ENCODE assay signal across 1 cellular context in the genomic region with DNA sequence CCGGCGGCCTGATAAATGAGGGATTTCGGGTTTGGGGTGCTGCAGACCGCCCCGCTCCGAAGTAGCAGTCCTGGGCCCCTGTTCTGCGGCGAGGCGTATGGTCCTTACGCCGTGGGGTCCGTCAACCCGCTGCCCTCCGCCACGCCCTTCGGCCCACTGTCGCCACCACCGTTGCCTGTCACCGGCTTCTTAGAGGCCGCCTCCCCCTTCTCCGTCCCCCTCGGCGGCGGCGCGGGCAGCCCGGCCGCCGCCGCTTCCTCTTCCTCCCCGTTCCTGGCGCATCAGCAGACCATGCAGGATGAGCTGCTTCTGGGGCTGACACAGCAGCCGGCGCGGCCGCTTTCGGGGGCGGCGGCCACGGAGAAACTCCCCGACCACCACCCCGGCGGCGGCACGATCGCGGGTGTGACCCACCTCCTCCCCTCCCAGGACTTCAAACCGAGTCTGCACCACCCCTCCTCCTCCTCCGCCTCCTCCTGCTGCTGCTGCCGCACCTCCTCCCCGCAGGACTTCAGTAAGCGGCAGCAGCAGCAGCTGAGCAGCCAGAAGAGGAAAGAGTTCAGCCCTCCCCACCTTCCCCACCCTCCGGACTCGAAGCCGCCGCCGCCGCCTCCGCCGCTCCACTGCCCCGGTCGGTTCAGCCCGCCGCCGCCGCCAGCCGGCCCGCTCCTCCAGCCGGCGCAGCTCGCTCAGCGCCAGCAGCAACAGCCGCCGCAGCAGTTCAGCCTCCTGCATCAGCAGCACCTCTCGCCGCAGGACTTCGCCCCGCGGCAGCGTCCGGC.
TF ChIP-seq lines count a peak whose summit lies in the region.

No MANE protein-coding gene starts in this region.

TF ChIP-seq in H1, 55 proteins besides CTCF, POLR2A, EP300 and RAD21 (continued from another document):
- TF ChIP-seq JUND (IDR thresholded peaks at IDR 0.05; ENCODE audit: low read length) (no peak), CEBPB (IDR thresholded peaks at IDR 0.05; ENCODE audit: low read depth, low read length) (no peak), GABPA (IDR thresholded peaks at IDR 0.05; ENCODE audit: borderline replicate concordance, insufficient read depth, low read length) (no peak), HDAC2 (IDR thresholded peaks at IDR 0.05; ENCODE audit: borderline replicate concordance in 1 of 2, low read depth in 2 of 2, low read length in 2 of 2) (no peak; a peak in 2 of 4 replicates), ASH2L (IDR thresholded peaks at IDR 0.05; ENCODE audit: low read length) (peak; percentile 10), SIN3A (conservative IDR thresholded peaks at IDR 0.05 in 1 of 2, IDR thresholded peaks at IDR 0.05 in 1 of 2; ENCODE audit: low read depth in 1 of 2, low read length in 2 of 2) (0 out of 4 replicates have a peak, but pooled peaks of 1 of the 2 experiments have one; percentile 5), YY1 (IDR thresholded peaks at IDR 0.05; ENCODE audit: low read depth, low read length) (no peak), ATF3 (IDR thresholded peaks at IDR 0.05; ENCODE audit: insufficient read depth, low read depth, low read length) (no peak), CTBP2 (IDR thresholded peaks at IDR 0.05; ENCODE audit: borderline replicate concordance, insufficient read depth, insufficient read length, low read length) (peak; percentile 83), SP4 (IDR thresholded peaks at IDR 0.05; ENCODE audit: low read length) (no peak), ZNF274 (IDR thresholded peaks at IDR 0.05; ENCODE audit: borderline replicate concordance, extremely low read depth, low read length) (no peak), SUZ12 (IDR thresholded peaks at IDR 0.05; ENCODE audit: low read length) (peak; percentile 65), E2F6 (IDR thresholded peaks at IDR 0.05) (peak; percentile 7; the same call in 1 of the 2 replicates), CHD2 (IDR thresholded peaks at IDR 0.05; ENCODE audit: low read length) (no peak), EZH2 (IDR thresholded peaks at IDR 0.05; ENCODE audit: low read depth, low read length, severe bottlenecking) (peak; percentile 58), FOSL1 (IDR thresholded peaks at IDR 0.05; ENCODE audit: insufficient read depth, low read depth, low read length) (no peak)
- TF ChIP-seq, protein P1, sequence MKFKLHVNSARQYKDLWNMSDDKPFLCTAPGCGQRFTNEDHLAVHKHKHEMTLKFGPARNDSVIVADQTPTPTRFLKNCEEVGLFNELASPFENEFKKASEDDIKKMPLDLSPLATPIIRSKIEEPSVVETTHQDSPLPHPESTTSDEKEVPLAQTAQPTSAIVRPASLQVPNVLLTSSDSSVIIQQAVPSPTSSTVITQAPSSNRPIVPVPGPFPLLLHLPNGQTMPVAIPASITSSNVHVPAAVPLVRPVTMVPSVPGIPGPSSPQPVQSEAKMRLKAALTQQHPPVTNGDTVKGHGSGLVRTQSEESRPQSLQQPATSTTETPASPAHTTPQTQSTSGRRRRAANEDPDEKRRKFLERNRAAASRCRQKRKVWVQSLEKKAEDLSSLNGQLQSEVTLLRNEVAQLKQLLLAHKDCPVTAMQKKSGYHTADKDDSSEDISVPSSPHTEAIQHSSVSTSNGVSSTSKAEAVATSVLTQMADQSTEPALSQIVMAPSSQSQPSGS (IDR thresholded peaks at IDR 0.05; ENCODE audit: low read length), result no peak
- TF ChIP-seq, protein P2, sequence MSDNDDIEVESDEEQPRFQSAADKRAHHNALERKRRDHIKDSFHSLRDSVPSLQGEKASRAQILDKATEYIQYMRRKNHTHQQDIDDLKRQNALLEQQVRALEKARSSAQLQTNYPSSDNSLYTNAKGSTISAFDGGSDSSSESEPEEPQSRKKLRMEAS (IDR thresholded peaks at IDR 0.05), result 0 out of 2 replicates have a peak, but pooled peaks have one; percentile 22
TF ChIP-seq in H1: peak in this region for 8.
